Comparison of ENCODE assay signal across 1 cellular context in the genomic region with DNA sequence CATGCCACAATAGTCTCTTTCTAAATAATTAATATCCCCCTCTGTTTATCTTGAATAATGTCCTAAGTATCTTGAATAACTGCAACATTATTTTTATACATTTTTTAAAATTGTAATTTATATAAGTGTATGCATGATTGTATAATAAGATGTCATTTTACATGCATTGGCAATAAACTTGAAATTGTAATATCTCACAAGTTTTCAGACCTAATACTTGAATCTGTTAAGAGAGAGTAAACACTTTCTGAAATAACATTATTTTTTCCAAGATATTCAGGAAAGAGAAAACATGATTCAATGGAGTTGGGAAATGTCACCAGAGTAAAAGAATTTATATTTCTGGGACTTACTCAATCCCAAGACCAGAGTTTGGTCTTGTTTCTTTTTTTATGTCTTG.
TF ChIP-seq lines count a peak whose summit lies in the region.

Gene OR4D11, plus strand, starts transcription at position 301 of the 400 bp plus-strand sequence. Its CDS starts 0 bp downstream, at position 301.

TF ChIP-seq in K562, 482 proteins besides CTCF, POLR2A, EP300 and RAD21:
- no peak for TF ChIP-seq CHCHD3 (CRISPR knock-in tag; IDR thresholded peaks at IDR 0.05)
- no peak for TF ChIP-seq ZNF253 (CRISPR knock-in tag; conservative IDR thresholded peaks at IDR 0.05)
- TF ChIP-seq, protein P1, sequence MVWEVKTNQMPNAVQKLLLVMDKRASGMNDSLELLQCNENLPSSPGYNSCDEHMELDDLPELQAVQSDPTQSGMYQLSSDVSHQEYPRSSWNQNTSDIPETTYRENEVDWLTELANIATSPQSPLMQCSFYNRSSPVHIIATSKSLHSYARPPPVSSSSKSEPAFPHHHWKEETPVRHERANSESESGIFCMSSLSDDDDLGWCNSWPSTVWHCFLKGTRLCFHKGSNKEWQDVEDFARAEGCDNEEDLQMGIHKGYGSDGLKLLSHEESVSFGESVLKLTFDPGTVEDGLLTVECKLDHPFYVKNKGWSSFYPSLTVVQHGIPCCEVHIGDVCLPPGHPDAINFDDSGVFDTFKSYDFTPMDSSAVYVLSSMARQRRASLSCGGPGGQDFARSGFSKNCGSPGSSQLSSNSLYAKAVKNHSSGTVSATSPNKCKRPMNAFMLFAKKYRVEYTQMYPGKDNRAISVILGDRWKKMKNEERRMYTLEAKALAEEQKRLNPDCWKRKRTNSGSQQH (CRISPR knock-in tag; IDR thresholded peaks at IDR 0.05) = no peak
- no peak for TF ChIP-seq TCFL5 (CRISPR knock-in tag; conservative IDR thresholded peaks at IDR 0.05)
- TF ChIP-seq PHF20 (IDR thresholded peaks at IDR 0.05; ENCODE audit: partially characterized antibody) = no peak
- no peak for TF ChIP-seq ZNF512 (tag; IDR thresholded peaks at IDR 0.05)
- TF ChIP-seq, protein P2, sequence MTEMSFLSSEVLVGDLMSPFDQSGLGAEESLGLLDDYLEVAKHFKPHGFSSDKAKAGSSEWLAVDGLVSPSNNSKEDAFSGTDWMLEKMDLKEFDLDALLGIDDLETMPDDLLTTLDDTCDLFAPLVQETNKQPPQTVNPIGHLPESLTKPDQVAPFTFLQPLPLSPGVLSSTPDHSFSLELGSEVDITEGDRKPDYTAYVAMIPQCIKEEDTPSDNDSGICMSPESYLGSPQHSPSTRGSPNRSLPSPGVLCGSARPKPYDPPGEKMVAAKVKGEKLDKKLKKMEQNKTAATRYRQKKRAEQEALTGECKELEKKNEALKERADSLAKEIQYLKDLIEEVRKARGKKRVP (CRISPR knock-in tag; IDR thresholded peaks at IDR 0.05) = no peak
- TF ChIP-seq U2AF2 (optimal IDR thresholded peaks at IDR 0.05; ENCODE audit: low read depth, low read length) = no peak
- TF ChIP-seq ZNF780A (CRISPR knock-in tag; IDR thresholded peaks at IDR 0.05) = no peak
- no peak for TF ChIP-seq SP2 (IDR thresholded peaks at IDR 0.05; ENCODE audit: extremely low read depth, low read depth, low read length, poor library complexity, severe bottlenecking)
- no peak for TF ChIP-seq MAFG (tag; conservative IDR thresholded peaks at IDR 0.05)
- TF ChIP-seq POLR3A (IDR thresholded peaks at IDR 0.05; ENCODE audit: borderline replicate concordance, extremely low read depth, insufficient read depth, insufficient read length) = no peak
- TF ChIP-seq, protein P3, sequence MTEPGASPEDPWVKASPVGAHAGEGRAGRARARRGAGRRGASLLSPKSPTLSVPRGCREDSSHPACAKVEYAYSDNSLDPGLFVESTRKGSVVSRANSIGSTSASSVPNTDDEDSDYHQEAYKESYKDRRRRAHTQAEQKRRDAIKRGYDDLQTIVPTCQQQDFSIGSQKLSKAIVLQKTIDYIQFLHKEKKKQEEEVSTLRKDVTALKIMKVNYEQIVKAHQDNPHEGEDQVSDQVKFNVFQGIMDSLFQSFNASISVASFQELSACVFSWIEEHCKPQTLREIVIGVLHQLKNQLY (CRISPR knock-in tag; conservative IDR thresholded peaks at IDR 0.05) = no peak
- TF ChIP-seq ZNF444 (CRISPR knock-in tag; IDR thresholded peaks at IDR 0.05) = no peak
- TF ChIP-seq ARNT (IDR thresholded peaks at IDR 0.05) = no peak
